In the genomic region with DNA sequence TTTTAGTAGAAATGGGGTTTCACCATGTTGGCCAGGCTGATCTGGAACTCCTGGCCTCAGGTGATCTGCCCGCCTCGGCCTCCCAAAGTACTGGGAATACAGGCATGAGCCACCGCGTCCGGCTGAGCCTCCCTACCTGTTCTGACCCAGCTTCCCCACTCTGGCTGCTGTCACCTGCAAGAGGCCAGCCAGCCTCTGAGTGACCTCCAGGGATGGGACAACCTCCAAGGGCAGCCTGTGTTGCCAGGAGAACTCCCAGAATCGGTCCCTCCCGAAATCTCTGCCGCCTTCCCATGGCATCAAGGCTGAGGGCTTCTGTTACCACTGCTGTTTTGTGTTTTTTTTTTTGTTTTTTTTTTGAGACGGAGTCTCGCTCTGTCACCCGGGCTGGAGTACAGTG, we compare ENCODE assay signal across 28 cellular contexts. TPM values are rescaled to one million over a fixed set of nuclear protein-coding genes. Genes with fewer than 3 reads are reported as not detected.
"Had no signal": no experiment of that assay in that cellular context is flagged by ENCODE, and none has a peak within 500 bp of the region (broad histone marks: within the 10 kb centered on the region; RNA-seq: fewer than 3 reads in every experiment).

No MANE protein-coding gene starts in this region.

- ATAC-seq: activated CD4-positive, CD25-positive, alpha-beta regulatory T cell treated with anti-CD3 and anti-CD28 coated beads, Interleukin-2, amount 50 U/mL, for 24 hours; foreskin keratinocyte; mucosa of descending colon; natural killer cell treated with Interleukin-12 subunit alpha and Interleukin-12 subunit beta and Interleukin-15 and Interleukin-18, amount 100 ng/mL, for 72 hours had no signal

- DNase-seq: activated CD4-positive, alpha-beta T cell treated with anti-CD3 and anti-CD28 coated beads for 48 hours; activated CD4-positive, alpha-beta T cell treated with anti-CD3 and anti-CD28 coated beads, Interleukin-2, amount 50 U/mL, for 48 hours; activated CD8-positive, alpha-beta memory T cell treated with anti-CD3 and anti-CD28 coated beads for 24 hours; activated effector memory CD4-positive, alpha-beta T cell treated with anti-CD3 and anti-CD28 coated beads, Interleukin-2, amount 50 U/mL, for 16 hours; activated naive CD4-positive, alpha-beta T cell treated with anti-CD3 and anti-CD28 coated beads for 36 hours; activated naive CD8-positive, alpha-beta T cell treated with anti-CD3 and anti-CD28 coated beads for 36 hours; activated T-cell treated with anti-CD3 and anti-CD28 coated beads, Interleukin-2, amount 50 U/mL, for 1 hour; adrenal gland; brain microvascular endothelial cell; foreskin keratinocyte; heart right ventricle; left ventricle myocardium inferior; mucosa of descending colon; retina; stimulated activated CD4-positive, alpha-beta T cell treated with anti-CD3 and anti-CD28 coated beads, Interleukin-2, amount 100 ng/mL, for 24 hours; stimulated activated naive CD4-positive, alpha-beta T cell; T-helper 1 cell; transverse colon had no signal

- H3K9me3 ChIP-seq: adrenal gland, ascending aorta, esophagus muscularis mucosa, heart right ventricle, left ventricle myocardium inferior, mucosa of descending colon, suprapubic skin, transverse colon had no signal

- H3K27ac ChIP-seq: adrenal gland, ascending aorta, brain microvascular endothelial cell, esophagus muscularis mucosa, foreskin keratinocyte, heart right ventricle, left ventricle myocardium inferior, transverse colon had no signal

- H3K4me1 Mint-ChIP-seq: activated naive CD8-positive, alpha-beta T cell treated with anti-CD3 and anti-CD28 coated beads for 36 hours had no signal

- H3K4me1 ChIP-seq: adrenal gland, ascending aorta, foreskin keratinocyte, transverse colon had no signal

- H3K27me3 Mint-ChIP-seq: activated naive CD8-positive, alpha-beta T cell treated with anti-CD3 and anti-CD28 coated beads for 36 hours; natural killer cell treated with Interleukin-12 subunit alpha and Interleukin-12 subunit beta and Interleukin-15 and Interleukin-18, amount 100 ng/mL, for 72 hours; progenitor cell of endocrine pancreas had no signal

- H3K36me3 Mint-ChIP-seq: natural killer cell treated with Interleukin-12 subunit alpha and Interleukin-12 subunit beta and Interleukin-15 and Interleukin-18, amount 100 ng/mL, for 72 hours had no signal

- H3K4me3 Mint-ChIP-seq: activated naive CD4-positive, alpha-beta T cell treated with anti-CD3 and anti-CD28 coated beads for 36 hours; activated naive CD8-positive, alpha-beta T cell treated with anti-CD3 and anti-CD28 coated beads for 36 hours; activated T-helper 1 cell treated with anti-CD3 and anti-CD28 coated beads, Interleukin-12 subunit alpha, Interleukin-12 subunit beta, Interleukin-2, Interleukin-4 antibody, amounts not matched to agents 30 ng/mL and 10 ng/mL and 1 ng/mL, durations not matched to agents 14 hours and 24 hours and 36 hours; natural killer cell treated with Interleukin-12 subunit alpha and Interleukin-12 subunit beta and Interleukin-15 and Interleukin-18, amount 100 ng/mL, for 72 hours; T-helper 2 cell treated with Interferon-gamma antibody and Interleukin-4, amounts not matched to agents 5 μg/mL and 100 μg/mL, for 36 hours had no signal

- H3K4me3 ChIP-seq: adrenal gland, ascending aorta, esophagus muscularis mucosa, heart right ventricle, left ventricle myocardium inferior, mucosa of descending colon, smooth muscle cell, suprapubic skin, transverse colon had no signal

- H3K36me3 ChIP-seq: adrenal gland, brain microvascular endothelial cell, left ventricle myocardium inferior, transverse colon had no signal

- H3K27ac Mint-ChIP-seq: activated naive CD4-positive, alpha-beta T cell treated with anti-CD3 and anti-CD28 coated beads for 36 hours; activated naive CD8-positive, alpha-beta T cell treated with anti-CD3 and anti-CD28 coated beads for 36 hours; progenitor cell of endocrine pancreas had no signal

- H3K9me3 Mint-ChIP-seq: activated naive CD4-positive, alpha-beta T cell treated with anti-CD3 and anti-CD28 coated beads for 36 hours; activated naive CD8-positive, alpha-beta T cell treated with anti-CD3 and anti-CD28 coated beads for 36 hours; activated T-helper 1 cell treated with anti-CD3 and anti-CD28 coated beads, Interleukin-12 subunit alpha, Interleukin-12 subunit beta, Interleukin-2, Interleukin-4 antibody, amounts not matched to agents 30 ng/mL and 10 ng/mL and 1 ng/mL, durations not matched to agents 14 hours and 24 hours and 36 hours; natural killer cell treated with Interleukin-12 subunit alpha and Interleukin-12 subunit beta and Interleukin-15 and Interleukin-18, amount 100 ng/mL, for 72 hours; T-helper 2 cell treated with Interferon-gamma antibody and Interleukin-4, amounts not matched to agents 5 μg/mL and 100 μg/mL, for 36 hours had no signal

- H3K27me3 ChIP-seq: adrenal gland, ascending aorta, brain microvascular endothelial cell, esophagus muscularis mucosa, foreskin keratinocyte, heart right ventricle, suprapubic skin, transverse colon had no signal

RNA-seq across cellular contexts. Expression of a gene that starts 11.3 kb away (rescaled TPM):
- total RNA-seq: myocyte had no signal
